In genomic region chr17:67376509-67376891, GRCh38 we compare ENCODE assay signal across 8 cellular contexts. TPM values are rescaled to one million over a fixed set of nuclear protein-coding genes. Genes with fewer than 3 reads are reported as not detected.
A peak's percentile ranks its signal among the peaks of the same experiment; 100 is the strongest.
DNase-seq lines count a peak whose midpoint lies in the region; ATAC-seq and TF ChIP-seq lines count a peak whose summit lies in the region.

No MANE protein-coding gene starts in this region.

- peak overlapping the region; percentile 84 for H3K27ac ChIP-seq in endodermal cell (ENCODE audit: low read depth, low read length)

- H3K4me3 ChIP-seq in endodermal cell (ENCODE audit: low read length), result peak overlapping the region; percentile 90

- peaks cover 8% of the 10 kb centered on the region for H3K9me3 ChIP-seq in endodermal cell (ENCODE audit: control insufficient read depth, low read length)

- no peaks in the 10 kb centered on the region for H3K36me3 ChIP-seq in endodermal cell (ENCODE audit: control insufficient read depth, insufficient read depth, low read length)

- H3K9me3 Mint-ChIP-seq in T-helper 1 cell treated with Interleukin-12 subunit alpha and Interleukin-12 subunit beta and Interleukin-4 antibody, amounts not matched to agents 30 μg/mL and 1 μg/mL, for 36 hours, result no peaks in the 10 kb centered on the region
- peaks cover 11% of the 10 kb centered on the region for H3K9me3 Mint-ChIP-seq in endodermal cell
- H3K9me3 Mint-ChIP-seq in naive thymus-derived CD8-positive, alpha-beta T cell, result no peaks in the 10 kb centered on the region

- peak overlapping the region; percentile 71 for H3K4me3 Mint-ChIP-seq in T-helper 1 cell treated with Interleukin-12 subunit alpha and Interleukin-12 subunit beta and Interleukin-4 antibody, amounts not matched to agents 30 μg/mL and 1 μg/mL, for 36 hours
- peak overlapping the region; percentile 82 for H3K4me3 Mint-ChIP-seq in endodermal cell
- H3K4me3 Mint-ChIP-seq in naive thymus-derived CD8-positive, alpha-beta T cell, result peak overlapping the region; percentile 86 to 97 (median 89)

- WGBS in endodermal cell (ENCODE audit: insufficient coverage in 1 of 2, insufficient read length in 1 of 2), 2 experiments, result 13% methylated on average over 8 to 9 of the region's 9 CpGs

- no peaks in the 10 kb centered on the region for H3K27me3 ChIP-seq in endodermal cell (ENCODE audit: control insufficient read depth, insufficient read depth, low read length, poor library complexity, severe bottlenecking)

- no peak for TF ChIP-seq CTCF in endodermal cell (conservative IDR thresholded peaks at IDR 0.05)

- peaks cover 23% of the 10 kb centered on the region for H3K4me1 Mint-ChIP-seq in T-helper 1 cell treated with Interleukin-12 subunit alpha and Interleukin-12 subunit beta and Interleukin-4 antibody, amounts not matched to agents 30 μg/mL and 1 μg/mL, for 36 hours (ENCODE audit: low read depth)
- peaks cover 22% of the 10 kb centered on the region for H3K4me1 Mint-ChIP-seq in endodermal cell
- peaks cover 20 to 43% (median 40%) of the 10 kb centered on the region in 4 donors for H3K4me1 Mint-ChIP-seq in naive thymus-derived CD8-positive, alpha-beta T cell

- no peaks in the 10 kb centered on the region for H3K27me3 Mint-ChIP-seq in T-helper 1 cell treated with Interleukin-12 subunit alpha and Interleukin-12 subunit beta and Interleukin-4 antibody, amounts not matched to agents 30 μg/mL and 1 μg/mL, for 36 hours (ENCODE audit: low read depth)
- H3K27me3 Mint-ChIP-seq in endodermal cell (ENCODE audit: insufficient read depth), result no peaks in the 10 kb centered on the region
- no peaks in the 10 kb centered on the region for H3K27me3 Mint-ChIP-seq in naive thymus-derived CD8-positive, alpha-beta T cell

- H3K4me1 ChIP-seq in endodermal cell (ENCODE audit: control insufficient read depth, insufficient read depth, low read length), result no peaks in the 10 kb centered on the region

- peaks cover 3% of the 10 kb centered on the region for H3K36me3 Mint-ChIP-seq in T-helper 1 cell treated with Interleukin-12 subunit alpha and Interleukin-12 subunit beta and Interleukin-4 antibody, amounts not matched to agents 30 μg/mL and 1 μg/mL, for 36 hours (ENCODE audit: low read depth)
- peaks cover 16% of the 10 kb centered on the region for H3K36me3 Mint-ChIP-seq in endodermal cell (ENCODE audit: low read depth)
- H3K36me3 Mint-ChIP-seq in naive thymus-derived CD8-positive, alpha-beta T cell, result peaks cover 0 to 3% (median 0%) of the 10 kb centered on the region in 3 donors

- H3K9ac ChIP-seq in endodermal cell (ENCODE audit: extremely low read depth, low read length, poor library complexity, severe bottlenecking), result peak overlapping the region; percentile 69

- peak overlapping the region; percentile 62 for H3K27ac Mint-ChIP-seq in T-helper 1 cell treated with Interleukin-12 subunit alpha and Interleukin-12 subunit beta and Interleukin-4 antibody, amounts not matched to agents 30 μg/mL and 1 μg/mL, for 36 hours
- H3K27ac Mint-ChIP-seq in endodermal cell, result peak overlapping the region; percentile 97
- peak overlapping the region; percentile 45 to 97 (median 92) for H3K27ac Mint-ChIP-seq in naive thymus-derived CD8-positive, alpha-beta T cell

- in situ Hi-C loops in KBM-7 (cut with MboI; ENCODE audit: low pct_unique_long_range_greater_than_20kb, low sequenced_read_pairs), result no loop called here

- POLR2A ChIA-PET in naive thymus-derived CD8-positive, alpha-beta T cell (lab: Charles Lee), result interaction anchor here (0.6 to 9.1 kb wide), 16 partner anchors 12 to 341 kb away, joined by 3 to 240 read pairs (median 6); partner anchors contain the start of genes NOL11 and PSMD12

- DNase-seq in T-helper 1 cell, result no peak
- peak; percentile 42 for DNase-seq in RPMI7951 (ENCODE audit: low read depth)
- DNase-seq in endodermal cell, result no peak
- no peak for DNase-seq in naive thymus-derived CD8-positive, alpha-beta T cell
- no peak for DNase-seq in ecto neural progenitor cell (ENCODE audit: low spot score)
- no peak for DNase-seq in KBM-7

- ATAC-seq in naive thymus-derived CD8-positive, alpha-beta T cell, result no peak
- no peak for ATAC-seq in HG03432 (IDR thresholded peaks at IDR 0.05; ENCODE audit: unreplicated experiment)

RNA-seq across cellular contexts. Expression of gene PITPNC1, which starts 0.6 kb away (rescaled TPM):
- total RNA-seq in RPMI7951 (2014; rRNA removed; shearing (Covaris generic)), result 16.9 and 23.6 TPM in 2 replicates
- total RNA-seq in endodermal cell, result 10 to 100 TPM; 28.9 to 36.4 TPM
- 16.3 TPM for polyA plus RNA-seq in endodermal cell (2013, experiment 1 of 2)
- 15.6 TPM for polyA plus RNA-seq in endodermal cell (2013, experiment 2 of 2)
- total RNA-seq in naive thymus-derived CD8-positive, alpha-beta T cell, result 100 to 1,000 TPM; 128 to 133 TPM
- polyA plus RNA-seq in naive thymus-derived CD8-positive, alpha-beta T cell, result 100 to 1,000 TPM; 119 to 159 (median 125) TPM

RNA-seq across cellular contexts. Expression of gene PSMD12, which starts 10.1 kb away (rescaled TPM):
- total RNA-seq in RPMI7951 (2014; rRNA removed; shearing (Covaris generic)), result 24.4 and 24.8 TPM in 2 replicates
- 10 to 100 TPM; 70.9 to 71.7 TPM for total RNA-seq in endodermal cell
- polyA plus RNA-seq in endodermal cell (2013, experiment 1 of 2), result 47.2 TPM
- polyA plus RNA-seq in endodermal cell (2013, experiment 2 of 2), result 44.4 TPM
- 10 to 100 TPM; 44.6 to 45.4 TPM for total RNA-seq in naive thymus-derived CD8-positive, alpha-beta T cell
- polyA plus RNA-seq in naive thymus-derived CD8-positive, alpha-beta T cell, result 10 to 100 TPM; 32.0 to 33.0 (median 32.5) TPM
